In the genomic region with DNA sequence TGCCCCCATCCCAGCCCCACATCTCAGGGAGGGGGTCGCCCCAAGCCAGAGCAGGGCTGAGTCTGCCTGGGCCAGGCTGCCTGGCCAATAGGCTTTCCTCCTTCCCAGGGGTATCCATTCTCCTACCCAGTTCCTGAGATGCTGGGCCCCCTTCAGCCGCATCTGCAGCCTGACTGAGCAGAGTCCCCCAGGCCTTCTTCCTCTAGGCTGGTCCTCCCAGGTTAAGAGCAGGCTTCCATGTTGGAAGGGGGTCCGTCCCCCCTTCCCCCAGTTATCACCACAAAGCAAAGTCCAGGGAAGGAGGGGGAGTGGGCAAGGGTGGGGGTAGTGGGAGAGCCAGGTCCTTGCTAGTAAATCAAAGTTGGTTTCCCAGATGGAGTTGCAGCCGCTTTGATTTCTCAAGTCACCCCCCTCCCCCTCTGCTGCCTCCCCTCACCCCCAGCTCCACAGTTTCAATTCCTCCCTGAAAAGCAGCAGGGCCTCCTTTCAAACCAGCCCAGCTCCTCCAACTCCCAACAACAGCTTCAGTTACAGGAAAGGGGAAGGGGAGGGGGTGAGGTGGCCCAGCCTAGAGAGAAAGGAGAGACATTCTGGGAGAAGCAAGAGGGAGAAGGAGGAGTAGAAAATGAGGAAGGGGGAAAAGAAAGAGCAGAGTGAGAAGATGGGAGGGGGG, we compare ENCODE assay signal across 11 cellular contexts. TPM values are rescaled to one million over a fixed set of nuclear protein-coding genes. Genes with fewer than 3 reads are reported as not detected.
DNase-seq lines count a peak whose midpoint lies in the region; ATAC-seq, FAIRE-seq and TF ChIP-seq lines count a peak whose summit lies in the region.
"Had no signal": no experiment of that assay in that cellular context is flagged by ENCODE, and none has a peak within 500 bp of the region (broad histone marks: within the 10 kb centered on the region; RNA-seq: fewer than 3 reads in every experiment).

No MANE protein-coding gene starts in this region.

- H2AFZ ChIP-seq in Loucy (ENCODE audit: low read length): peak overlapping the region; percentile 88

- no peaks in the 10 kb centered on the region for H3K4me1 Mint-ChIP-seq in activated T-cell treated with anti-CD3 and anti-CD28 coated beads, Interleukin-2, amount 50 U/mL, for 4 hours (ENCODE audit: low read depth)

- peaks cover 70% of the 10 kb centered on the region for H3K4me1 ChIP-seq in A549
- peaks cover 39% of the 10 kb centered on the region for H3K4me1 ChIP-seq in Loucy (ENCODE audit: insufficient read depth, low read length, poor library complexity, severe bottlenecking)

- H3K27me3 ChIP-seq in Loucy (ENCODE audit: insufficient read depth, low read length, poor library complexity, severe bottlenecking) (no peaks in the 10 kb centered on the region), brain microvascular endothelial cell (replicated peaks) (no peaks in the 10 kb centered on the region)

- peak overlapping the region; percentile 41; the same call in 2 of the 3 replicates for H3K4me2 ChIP-seq in A549
- H3K4me2 ChIP-seq in Loucy (ENCODE audit: low read depth, low read length, poor library complexity, severe bottlenecking): peak overlapping the region; percentile 38

- no peak for ATAC-seq in A549
- ATAC-seq in activated T-cell treated with anti-CD3 and anti-CD28 coated beads, Interleukin-2, amount 50 U/mL, for 4 hours: no peak

- in situ Hi-C loops in brain microvascular endothelial cell (cut with HindIII; ENCODE audit: low pct_ligation_motif_present, low sequenced_read_pairs): loop anchor here (25.0 kb wide), 1 partner anchor 90 kb away; no protein-coding TSS in a partner anchor

- H3K36me3 ChIP-seq in Loucy (ENCODE audit: insufficient read depth, low read length) (no peaks in the 10 kb centered on the region), brain microvascular endothelial cell (replicated peaks) (no peaks in the 10 kb centered on the region)

- CTCF ChIA-PET in A549 (lab: Yijun Ruan, JAX): interaction anchor here (1.0 to 8.7 kb wide), 4 partner anchors 14 to 184 kb away, joined by 3 to 145 read pairs (median 9); partner anchors contain the start of genes FAM171A2 and MEIOC

- WGBS in A549 (ENCODE audit: missing lambda C conversion rate): 85% methylated on average over 4 of the region's 4 CpGs

- H3K9ac ChIP-seq in Loucy (ENCODE audit: low read depth, low read length, poor library complexity, severe bottlenecking): peak overlapping the region; percentile 35

- H3K4me3 ChIP-seq in A549 (no peak overlapping the region), Loucy (ENCODE audit: low read length, poor library complexity, severe bottlenecking) (no peak overlapping the region), brain microvascular endothelial cell (ENCODE audit: low read depth, low read length) (no peak overlapping the region)

- POLR2A ChIA-PET in A549 (lab: Yijun Ruan, JAX): no interaction called here

- no peak for TF ChIP-seq POLR2A in A549 (IDR thresholded peaks at IDR 0.05; ENCODE audit: low read length)

- no peak for TF ChIP-seq CTCF in A549 (IDR thresholded peaks at IDR 0.05)
- TF ChIP-seq CTCF in Loucy (conservative IDR thresholded peaks at IDR 0.05; ENCODE audit: low read length): no peak
- TF ChIP-seq CTCF in brain microvascular endothelial cell (IDR thresholded peaks at IDR 0.05; ENCODE audit: low read depth, low read length, missing control alignments): no peak

- peaks cover 61% of the 10 kb centered on the region for H3K27me3 Mint-ChIP-seq in activated T-cell treated with anti-CD3 and anti-CD28 coated beads, Interleukin-2, amount 50 U/mL, for 4 hours (ENCODE audit: low read depth)

- H3K36me3 Mint-ChIP-seq in activated T-cell treated with anti-CD3 and anti-CD28 coated beads, Interleukin-2, amount 50 U/mL, for 4 hours (ENCODE audit: insufficient read depth): no peaks in the 10 kb centered on the region
- H3K36me3 Mint-ChIP-seq: activated naive CD8-positive, alpha-beta T cell treated with anti-CD3 and anti-CD28 coated beads, Interleukin-2, amount 10 ng/mL, durations not matched to agents 7 days and 5 days; stimulated activated naive B cell treated with anti-CD40 and anti-IgM and Interleukin-4, amounts not matched to agents 10 μg/mL and 1 μg/mL and 100 μg/mL, for 72 hours had no signal

- TF ChIP-seq RAD21 in A549 (conservative IDR thresholded peaks at IDR 0.05 in 1 of 2, IDR thresholded peaks at IDR 0.05 in 1 of 2): no peak

- H3K9me2 ChIP-seq in Loucy (replicated peaks; ENCODE audit: low read depth, low read length): no peaks in the 10 kb centered on the region

- H3K9me3 ChIP-seq in A549 (peaks cover 14% of the 10 kb centered on the region), Loucy (ENCODE audit: insufficient read depth, low read depth, low read length) (no peaks in the 10 kb centered on the region)

- H4K20me1 ChIP-seq in Loucy (ENCODE audit: insufficient read depth, low read length, poor library complexity, severe bottlenecking): no peaks in the 10 kb centered on the region

- DNase-seq in A549 (ENCODE audit: low read depth in 1 of 2, low spot score in 1 of 2): no peak
- no peak for DNase-seq in brain microvascular endothelial cell
- peak; percentile 66 for DNase-seq in medulla oblongata (ENCODE audit: extremely low spot score)
- no peak for DNase-seq in activated T-cell treated with anti-CD3 and anti-CD28 coated beads, Interleukin-2, amount 50 U/mL, for 4 hours
- DNase-seq in NCI-H1930 (lab: John Stamatoyannopoulos, UW): no peak
- DNase-seq in NCI-H1092 (lab: John Stamatoyannopoulos, UW): no peak
- DNase-seq in NCI-H2029 (lab: John Stamatoyannopoulos, UW): no peak
- DNase-seq: activated CD4-positive, alpha-beta T cell treated with anti-CD3 and anti-CD28 coated beads, Interleukin-2, amount 50 U/mL, for 1 hour; activated naive CD8-positive, alpha-beta T cell treated with anti-CD3 and anti-CD28 coated beads, Interleukin-2, amount 10 ng/mL, durations not matched to agents 7 days and 5 days; stimulated activated naive B cell treated with anti-CD40 and anti-IgM and Interleukin-4, amounts not matched to agents 10 μg/mL and 1 μg/mL and 100 μg/mL, for 72 hours had no signal

- FAIRE-seq in A549 (lab: Jason Lieb, UNC): no peak

- H3K27ac ChIP-seq in A549 (peak overlapping the region; percentile 93 to 94), brain microvascular endothelial cell (peak overlapping the region; percentile 87)

- no peaks in the 10 kb centered on the region for H3F3A ChIP-seq in Loucy (ENCODE audit: low read depth)

- TF ChIP-seq EP300 in A549 (IDR thresholded peaks at IDR 0.05): no peak

- no peaks in the 10 kb centered on the region for H3K79me2 ChIP-seq in Loucy (ENCODE audit: insufficient read depth, low read length)

- no peak overlapping the region for H3K4me3 Mint-ChIP-seq in activated T-cell treated with anti-CD3 and anti-CD28 coated beads, Interleukin-2, amount 50 U/mL, for 4 hours
- H3K4me3 Mint-ChIP-seq: activated naive CD8-positive, alpha-beta T cell treated with anti-CD3 and anti-CD28 coated beads, Interleukin-2, amount 10 ng/mL, durations not matched to agents 7 days and 5 days; stimulated activated naive B cell treated with anti-CD40 and anti-IgM and Interleukin-4, amounts not matched to agents 10 μg/mL and 1 μg/mL and 100 μg/mL, for 72 hours had no signal

- no peaks in the 10 kb centered on the region for H3K9me3 Mint-ChIP-seq in activated T-cell treated with anti-CD3 and anti-CD28 coated beads, Interleukin-2, amount 50 U/mL, for 4 hours
- H3K9me3 Mint-ChIP-seq: activated naive CD8-positive, alpha-beta T cell treated with anti-CD3 and anti-CD28 coated beads, Interleukin-2, amount 10 ng/mL, durations not matched to agents 7 days and 5 days; stimulated activated naive B cell treated with anti-CD40 and anti-IgM and Interleukin-4, amounts not matched to agents 10 μg/mL and 1 μg/mL and 100 μg/mL, for 72 hours had no signal

TF ChIP-seq in A549, 52 proteins besides CTCF, POLR2A, EP300 and RAD21:
- TF ChIP-seq FOXS1 (CRISPR knock-in tag; IDR thresholded peaks at IDR 0.05): no peak

RNA-seq across cellular contexts. Expression of gene FZD2, which starts 9.5 kb away (rescaled TPM):
- polyA plus RNA-seq in A549 (2011; rRNA removed) (25.8 and 26.9 TPM in 2 replicates), A549 (2017; fragmentation: RNase III; extraction: RNeasy Plus Mini Kit Qiagen cat#74134 plus additional on column Dnase treatment) (42.0 to 62.4 TPM (median 54.9 TPM) in 3 replicates)
- 61.7 and 106 TPM in 2 replicates for polyA plus RNA-seq in A549 (2012; cell fraction: cytosol; rRNA removed)
- polyA plus RNA-seq in A549 (2012; cell fraction: nucleus; rRNA removed): 144 and 234 TPM in 2 replicates
- polyA minus RNA-seq in A549 (2011; rRNA and poly(A)+ RNA removed): 33.1 and 61.1 TPM in 2 replicates
- total RNA-seq in activated T-cell treated with anti-CD3 and anti-CD28 coated beads, Interleukin-2, amount 50 U/mL, for 4 hours: under 1 TPM in 1 of 3 donors, not detected in 2; 0.08 TPM

RNA-seq across cellular contexts. Expression of gene GPATCH8, which starts 44.6 kb away (rescaled TPM):
- polyA plus RNA-seq in A549 (2011; rRNA removed): 24.9 and 27.3 TPM in 2 replicates
- 10.2 and 11.2 TPM in 2 replicates for polyA plus RNA-seq in A549 (2012; cell fraction: cytosol; rRNA removed)
- 28.3 and 30.8 TPM in 2 replicates for polyA plus RNA-seq in A549 (2012; cell fraction: nucleus; rRNA removed)
- polyA plus RNA-seq in A549 (2017; fragmentation: RNase III; extraction: RNeasy Plus Mini Kit Qiagen cat#74134 plus additional on column Dnase treatment): 20.6 to 21.7 TPM (median 21.7 TPM) in 3 replicates
- 24.0 and 25.0 TPM in 2 replicates for polyA minus RNA-seq in A549 (2011; rRNA and poly(A)+ RNA removed)
- 10 to 100 TPM; 38.2 to 43.3 (median 41.9) TPM for total RNA-seq in activated T-cell treated with anti-CD3 and anti-CD28 coated beads, Interleukin-2, amount 50 U/mL, for 4 hours
